ENCODE assay signal across 18 cellular contexts in the genomic region with DNA sequence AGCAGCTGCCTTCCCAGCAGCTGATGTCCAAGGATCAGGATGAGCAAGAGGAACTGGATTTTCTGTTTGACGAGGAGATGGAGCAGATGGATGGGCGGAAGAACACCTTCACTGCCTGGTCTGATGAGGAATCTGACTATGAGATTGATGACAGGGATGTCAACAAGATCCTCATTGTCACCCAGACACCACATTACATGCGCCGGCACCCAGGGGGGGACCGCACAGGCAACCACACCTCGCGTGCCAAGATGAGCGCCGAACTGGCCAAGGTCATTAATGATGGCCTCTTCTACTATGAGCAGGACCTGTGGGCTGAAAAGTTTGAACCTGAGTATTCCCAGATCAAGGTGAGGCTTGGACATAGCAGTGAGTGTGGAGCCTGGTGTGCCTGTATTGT. TPM values are rescaled to one million over a fixed set of nuclear protein-coding genes. Genes with fewer than 3 reads are reported as not detected.
DNase-seq lines count a peak whose midpoint lies in the region; ATAC-seq, FAIRE-seq and TF ChIP-seq lines count a peak whose summit lies in the region.
"Had no signal": no experiment of that assay in that cellular context is flagged by ENCODE, and none has a peak within 500 bp of the region (broad histone marks: within the 10 kb centered on the region; RNA-seq: fewer than 3 reads in every experiment).

No MANE protein-coding gene starts in this region.

- FAIRE-seq in kidney (lab: Jason Lieb, UNC) = no peak
- FAIRE-seq: A549, G401.6, GM12891, RCC 7860 had no signal

- no peak overlapping the region for H3K9ac ChIP-seq in kidney (ENCODE audit: low read length in 2 of 2)

- H3K9me3 ChIP-seq in CD4-positive, alpha-beta T cell (ENCODE audit: control insufficient read depth, low read length) = no peaks in the 10 kb centered on the region
- H3K9me3 ChIP-seq in kidney (ENCODE audit: control insufficient read depth in 1 of 2, low read length in 2 of 2) = no peaks in the 10 kb centered on the region
- H3K9me3 ChIP-seq: A549 had no signal

- intact Hi-C loops in CD4-positive, alpha-beta T cell (cut with DNase I, micrococcal nuclease) = loop anchor here in 1 of 2 experiments (2.0 kb wide), 1 partner anchor 21 kb away; no protein-coding TSS in a partner anchor
- intact Hi-C loops in kidney (cut with DNase I) = no loop called here

- no peak overlapping the region for H3K4me3 Mint-ChIP-seq in activated T-cell treated with anti-CD3 and anti-CD28 coated beads, Interleukin-2, amount 50 U/mL, for 24 hours
- no peak overlapping the region for H3K4me3 Mint-ChIP-seq in activated T-cell treated with anti-CD3 and anti-CD28 coated beads, Interleukin-2, amount 50 U/mL, for 4 hours
- H3K4me3 Mint-ChIP-seq in CD4-positive, alpha-beta T cell = no peak overlapping the region
- no peak overlapping the region for H3K4me3 Mint-ChIP-seq in activated naive CD8-positive, alpha-beta T cell treated with anti-CD3 and anti-CD28 coated beads for 36 hours

- H3K36me3 Mint-ChIP-seq in activated T-cell treated with anti-CD3 and anti-CD28 coated beads, Interleukin-2, amount 50 U/mL, for 24 hours (ENCODE audit: low read depth) = peaks cover 98% of the 10 kb centered on the region
- H3K36me3 Mint-ChIP-seq in activated T-cell treated with anti-CD3 and anti-CD28 coated beads, Interleukin-2, amount 50 U/mL, for 4 hours (ENCODE audit: insufficient read depth) = peaks cover 57% of the 10 kb centered on the region
- peaks cover 98% of the 10 kb centered on the region for H3K36me3 Mint-ChIP-seq in CD4-positive, alpha-beta T cell (ENCODE audit: low read depth)
- H3K36me3 Mint-ChIP-seq in activated naive CD8-positive, alpha-beta T cell treated with anti-CD3 and anti-CD28 coated beads for 36 hours = peaks cover 36% of the 10 kb centered on the region

- peak overlapping the region; percentile 82 for H3K27ac Mint-ChIP-seq in activated T-cell treated with anti-CD3 and anti-CD28 coated beads, Interleukin-2, amount 50 U/mL, for 24 hours
- H3K27ac Mint-ChIP-seq in CD4-positive, alpha-beta T cell = peak overlapping the region; percentile 43
- H3K27ac Mint-ChIP-seq in activated naive CD8-positive, alpha-beta T cell treated with anti-CD3 and anti-CD28 coated beads for 36 hours = peak overlapping the region; percentile 8

- no peak for DNase-seq in activated T-cell treated with anti-CD3 and anti-CD28 coated beads, Interleukin-2, amount 50 U/mL, for 24 hours
- no peak for DNase-seq in activated T-cell treated with anti-CD3 and anti-CD28 coated beads, Interleukin-2, amount 50 U/mL, for 4 hours
- DNase-seq in CD4-positive, alpha-beta T cell = no peak
- DNase-seq in activated naive CD8-positive, alpha-beta T cell treated with anti-CD3 and anti-CD28 coated beads for 36 hours = no peak
- DNase-seq in kidney (peak; percentile 59), HT-29 (ENCODE audit: low spot score) (no peak)
- DNase-seq in activated effector memory CD4-positive, alpha-beta T cell treated with anti-CD3 and anti-CD28 coated beads, Interleukin-2, amount 50 U/mL, for 16 hours = no peak
- DNase-seq: DMS79 treated with DMSO at 0.1 percent for 48 hours, HCEC 1CT, NCI-H1436 treated with DMSO at 0.1 percent for 48 hours, NCI-H2081, NCI-H524 had no signal

- no peak for TF ChIP-seq CTCF in CD4-positive, alpha-beta T cell (IDR thresholded peaks at IDR 0.05)
- no peak for TF ChIP-seq CTCF in kidney (IDR thresholded peaks at IDR 0.05; ENCODE audit: borderline replicate concordance, extremely low read depth, insufficient read depth)

- H3K4me3 ChIP-seq in kidney (ENCODE audit: low read length in 2 of 2) = no peak overlapping the region
- H3K4me3 ChIP-seq: A549 had no signal

- H3K27me3 ChIP-seq in CD4-positive, alpha-beta T cell (ENCODE audit: control insufficient read depth, insufficient read depth, low read length) = no peaks in the 10 kb centered on the region

- H3K4me1 Mint-ChIP-seq in activated T-cell treated with anti-CD3 and anti-CD28 coated beads, Interleukin-2, amount 50 U/mL, for 24 hours (ENCODE audit: low read depth) = peaks cover 14% of the 10 kb centered on the region
- H3K4me1 Mint-ChIP-seq in activated T-cell treated with anti-CD3 and anti-CD28 coated beads, Interleukin-2, amount 50 U/mL, for 4 hours (ENCODE audit: low read depth) = no peaks in the 10 kb centered on the region
- H3K4me1 Mint-ChIP-seq in CD4-positive, alpha-beta T cell (ENCODE audit: low read depth) = no peaks in the 10 kb centered on the region
- peaks cover 14% of the 10 kb centered on the region for H3K4me1 Mint-ChIP-seq in activated naive CD8-positive, alpha-beta T cell treated with anti-CD3 and anti-CD28 coated beads for 36 hours

- no peak for ATAC-seq in activated T-cell treated with anti-CD3 and anti-CD28 coated beads, Interleukin-2, amount 50 U/mL, for 4 hours
- ATAC-seq in CD4-positive, alpha-beta T cell (ENCODE audit: poor library complexity) = no peak
- no peak for ATAC-seq in HG03342 (IDR thresholded peaks at IDR 0.05; ENCODE audit: unreplicated experiment)
- ATAC-seq: A549 had no signal

- POLR2A ChIA-PET in CD4-positive, alpha-beta T cell (lab: Charles Lee) = interaction anchor here (1.4 kb wide), 1 partner anchor 42 kb away, joined by 5 read pairs; no protein-coding TSS in a partner anchor

- no peaks in the 10 kb centered on the region for H3K9me3 Mint-ChIP-seq in activated T-cell treated with anti-CD3 and anti-CD28 coated beads, Interleukin-2, amount 50 U/mL, for 24 hours
- H3K9me3 Mint-ChIP-seq in activated T-cell treated with anti-CD3 and anti-CD28 coated beads, Interleukin-2, amount 50 U/mL, for 4 hours = no peaks in the 10 kb centered on the region
- H3K9me3 Mint-ChIP-seq in CD4-positive, alpha-beta T cell = no peaks in the 10 kb centered on the region
- H3K9me3 Mint-ChIP-seq in activated naive CD8-positive, alpha-beta T cell treated with anti-CD3 and anti-CD28 coated beads for 36 hours = no peaks in the 10 kb centered on the region

- H3K27ac ChIP-seq in CD4-positive, alpha-beta T cell (ENCODE audit: low read depth, low read length) = no peak overlapping the region
- no peak overlapping the region for H3K27ac ChIP-seq in kidney (ENCODE audit: low read depth in 2 of 2, low read length in 2 of 2)
- H3K27ac ChIP-seq: A549, C4-2B had no signal

- H3K4me1 ChIP-seq in kidney (ENCODE audit: control insufficient read depth in 1 of 2, insufficient read depth in 1 of 2, low read depth in 1 of 2, low read length in 2 of 2) = no peaks in the 10 kb centered on the region
- H3K4me1 ChIP-seq: A549 had no signal

- H3K27me3 Mint-ChIP-seq in activated T-cell treated with anti-CD3 and anti-CD28 coated beads, Interleukin-2, amount 50 U/mL, for 24 hours = no peaks in the 10 kb centered on the region
- no peaks in the 10 kb centered on the region for H3K27me3 Mint-ChIP-seq in activated T-cell treated with anti-CD3 and anti-CD28 coated beads, Interleukin-2, amount 50 U/mL, for 4 hours (ENCODE audit: low read depth)
- H3K27me3 Mint-ChIP-seq in CD4-positive, alpha-beta T cell = no peaks in the 10 kb centered on the region
- H3K27me3 Mint-ChIP-seq in activated naive CD8-positive, alpha-beta T cell treated with anti-CD3 and anti-CD28 coated beads for 36 hours = no peaks in the 10 kb centered on the region

- H3K36me3 ChIP-seq in kidney (ENCODE audit: control insufficient read depth in 1 of 2, insufficient read depth in 2 of 2, low read length in 2 of 2) = peaks cover 74 to 78% of the 10 kb centered on the region in 2 donors

- CTCF ChIA-PET in CD4-positive, alpha-beta T cell (lab: Charles Lee) = interaction anchor here (1.1 kb wide), 1 partner anchor 26 kb away, joined by 3 read pairs; no protein-coding TSS in a partner anchor

RNA-seq across cellular contexts. Expression of a gene that starts 46.9 kb away (rescaled TPM):
- total RNA-seq in activated T-cell treated with anti-CD3 and anti-CD28 coated beads, Interleukin-2, amount 50 U/mL, for 4 hours = 100 to 1,000 TPM; 412 to 443 (median 432) TPM
- total RNA-seq in CD4-positive, alpha-beta T cell = 10 to 100 TPM; 88.7 to 97.6 TPM
- 100 to 1,000 TPM; 285 to 292 TPM for total RNA-seq in activated naive CD8-positive, alpha-beta T cell treated with anti-CD3 and anti-CD28 coated beads for 36 hours
- total RNA-seq in kidney = 155 TPM
- 25.2 TPM for polyA plus RNA-seq in kidney (ENCODE audit: insufficient read depth, low read depth, low replicate concordance)
- 117 and 123 TPM in 2 replicates for total RNA-seq in HT-29 (2014; rRNA removed; shearing (Covaris generic))

RNA-seq across cellular contexts. Expression of a gene that starts 48.4 kb away (rescaled TPM):
- total RNA-seq in activated T-cell treated with anti-CD3 and anti-CD28 coated beads, Interleukin-2, amount 50 U/mL, for 4 hours = under 1 TPM in 1 of 3 donors, not detected in 2; 0.40 TPM
- not detected for total RNA-seq in CD4-positive, alpha-beta T cell
- total RNA-seq in activated naive CD8-positive, alpha-beta T cell treated with anti-CD3 and anti-CD28 coated beads for 36 hours = under 1 TPM in 1 of 2 experiments, not detected in 1; 0.08 TPM
- 14.1 TPM for total RNA-seq in kidney
- polyA plus RNA-seq in kidney (ENCODE audit: insufficient read depth, low read depth, low replicate concordance) = 18.3 TPM
- 3.5 and 3.6 TPM in 2 replicates for total RNA-seq in HT-29 (2014; rRNA removed; shearing (Covaris generic))

RNA-seq across cellular contexts. Expression of a gene that starts 56.4 kb away (rescaled TPM):
- total RNA-seq in activated T-cell treated with anti-CD3 and anti-CD28 coated beads, Interleukin-2, amount 50 U/mL, for 4 hours = 10 to 100 TPM; 44.9 to 50.1 (median 48.0) TPM
- 100 to 1,000 TPM; 125 to 133 TPM for total RNA-seq in CD4-positive, alpha-beta T cell
- total RNA-seq in activated naive CD8-positive, alpha-beta T cell treated with anti-CD3 and anti-CD28 coated beads for 36 hours = 10 to 100 TPM; 53.7 to 53.9 TPM
- 40.4 TPM for total RNA-seq in kidney
- 28.4 TPM for polyA plus RNA-seq in kidney (ENCODE audit: insufficient read depth, low read depth, low replicate concordance)
- 40.7 and 42.9 TPM in 2 replicates for total RNA-seq in HT-29 (2014; rRNA removed; shearing (Covaris generic))

Comparison
In these comparisons a context has a peak if more than half of its experiments do, and no peak if none do; other contexts are left out.
1. H3K27ac Mint-ChIP-seq: peak in every context shown above with its lines; median percentile 82 in activated T-cell treated with anti-CD3 and anti-CD28 coated beads, Interleukin-2, amount 50 U/mL, for 24 hours; 43 in CD4-positive, alpha-beta T cell; 8 in activated naive CD8-positive, alpha-beta T cell treated with anti-CD3 and anti-CD28 coated beads for 36 hours.